13 cellular contexts compared by ENCODE assay signal in genomic region chr14:35301334-35302210, GRCh38. TPM values are rescaled to one million over a fixed set of nuclear protein-coding genes. Genes with fewer than 3 reads are reported as not detected.
A peak's percentile ranks its signal among the peaks of the same experiment; 100 is the strongest.
DNase-seq lines count a peak whose midpoint lies in the region; ATAC-seq lines count a peak whose summit lies in the region.
"Had no signal": no experiment of that assay in that cellular context is flagged by ENCODE, and none has a peak within 500 bp of the region (broad histone marks: within the 10 kb centered on the region; RNA-seq: fewer than 3 reads in every experiment).

No MANE protein-coding gene starts in this region.

- H3K4me1 Mint-ChIP-seq in activated T-cell treated with anti-CD3 and anti-CD28 coated beads, Interleukin-2, amount 50 U/mL, for 72 hours (ENCODE audit: low read depth) = peaks cover 81% of the 10 kb centered on the region
- peaks cover 51 to 61% of the 10 kb centered on the region in 2 donors for H3K4me1 Mint-ChIP-seq in effector memory CD8-positive, alpha-beta T cell (ENCODE audit: low read depth in 2 of 2)

- H3K4me3 Mint-ChIP-seq in activated T-cell treated with anti-CD3 and anti-CD28 coated beads, Interleukin-2, amount 50 U/mL, for 72 hours = peak overlapping the region; percentile 74 to 84
- peak overlapping the region; percentile 31 to 62 for H3K4me3 Mint-ChIP-seq in effector memory CD8-positive, alpha-beta T cell
- H3K4me3 Mint-ChIP-seq: H9 had no signal

- peak overlapping the region; percentile 98 for H3K27ac Mint-ChIP-seq in activated T-cell treated with anti-CD3 and anti-CD28 coated beads, Interleukin-2, amount 50 U/mL, for 72 hours
- peak overlapping the region; percentile 63 to 90 for H3K27ac Mint-ChIP-seq in effector memory CD8-positive, alpha-beta T cell

- H3K9me3 Mint-ChIP-seq in activated T-cell treated with anti-CD3 and anti-CD28 coated beads, Interleukin-2, amount 50 U/mL, for 72 hours = no peaks in the 10 kb centered on the region
- no peaks in the 10 kb centered on the region for H3K9me3 Mint-ChIP-seq in effector memory CD8-positive, alpha-beta T cell
- H3K9me3 Mint-ChIP-seq: H9 had no signal

- H3K36me3 Mint-ChIP-seq in activated T-cell treated with anti-CD3 and anti-CD28 coated beads, Interleukin-2, amount 50 U/mL, for 72 hours (ENCODE audit: insufficient read depth in 2 of 2) = peaks cover 9 to 23% of the 10 kb centered on the region in 2 donors
- H3K36me3 Mint-ChIP-seq in effector memory CD8-positive, alpha-beta T cell (ENCODE audit: insufficient read depth) = peaks cover 20% of the 10 kb centered on the region

- no peaks in the 10 kb centered on the region for H3K27me3 Mint-ChIP-seq in activated T-cell treated with anti-CD3 and anti-CD28 coated beads, Interleukin-2, amount 50 U/mL, for 72 hours (ENCODE audit: low read depth)
- H3K27me3 Mint-ChIP-seq in effector memory CD8-positive, alpha-beta T cell = no peaks in the 10 kb centered on the region

- ATAC-seq in activated T-cell treated with anti-CD3 and anti-CD28 coated beads, Interleukin-2, amount 50 U/mL, for 72 hours (replicated peaks in 1 of 2) = peak; percentile 83 to 85
- peak; percentile 21 for ATAC-seq in effector memory CD8-positive, alpha-beta T cell (replicated peaks)
- peak; percentile 64 for ATAC-seq in stimulated activated naive CD8-positive, alpha-beta T cell treated with anti-CD3 and anti-CD28 coated beads, Interleukin-15, Interleukin-2, amounts not matched to agents 100 U/mL and 50 U/mL, for 24 hours

- DNase-seq in activated T-cell treated with anti-CD3 and anti-CD28 coated beads, Interleukin-2, amount 50 U/mL, for 72 hours = no peak
- no peak for DNase-seq in activated T-cell treated with anti-CD3 and anti-CD28 coated beads for 4 hours
- DNase-seq in NCI-H2029 treated with DMSO at 0.1 percent for 48 hours (lab: John Stamatoyannopoulos, UW) = peak; percentile 90
- no peak for DNase-seq in effector memory CD8-positive, alpha-beta T cell
- no peak for DNase-seq in stimulated activated naive CD8-positive, alpha-beta T cell treated with anti-CD3 and anti-CD28 coated beads, Interleukin-15, Interleukin-2, amounts not matched to agents 100 U/mL and 50 U/mL, for 24 hours
- no peak for DNase-seq in pons (ENCODE audit: low spot score)
- no peak for DNase-seq in inferior parietal cortex (ENCODE audit: extremely low spot score)
- DNase-seq in stimulated activated CD4-positive, alpha-beta T cell treated with anti-CD3 and anti-CD28 coated beads, Interleukin-4, amount 100 ng/mL, for 24 hours = no peak
- DNase-seq: activated CD4-positive, CD25-positive, alpha-beta regulatory T cell; dermis blood vessel endothelial cell; EL; H9; NCI-H1694 treated with DMSO at 0.1 percent for 48 hours had no signal

RNA-seq across cellular contexts. Expression of gene PSMA6, which starts 9.4 kb away (rescaled TPM):
- 100 to 1,000 TPM; 325 to 349 TPM for total RNA-seq in activated T-cell treated with anti-CD3 and anti-CD28 coated beads, Interleukin-2, amount 50 U/mL, for 72 hours

Comparison
In these comparisons a context has a peak if more than half of its experiments do, and no peak if none do; other contexts are left out.
1. ATAC-seq: peak in every context shown above with its lines; median percentile 84 in activated T-cell treated with anti-CD3 and anti-CD28 coated beads, Interleukin-2, amount 50 U/mL, for 72 hours; 64 in stimulated activated naive CD8-positive, alpha-beta T cell treated with anti-CD3 and anti-CD28 coated beads, Interleukin-15, Interleukin-2, amounts not matched to agents 100 U/mL and 50 U/mL, for 24 hours; 21 in effector memory CD8-positive, alpha-beta T cell.